In the genomic region with DNA sequence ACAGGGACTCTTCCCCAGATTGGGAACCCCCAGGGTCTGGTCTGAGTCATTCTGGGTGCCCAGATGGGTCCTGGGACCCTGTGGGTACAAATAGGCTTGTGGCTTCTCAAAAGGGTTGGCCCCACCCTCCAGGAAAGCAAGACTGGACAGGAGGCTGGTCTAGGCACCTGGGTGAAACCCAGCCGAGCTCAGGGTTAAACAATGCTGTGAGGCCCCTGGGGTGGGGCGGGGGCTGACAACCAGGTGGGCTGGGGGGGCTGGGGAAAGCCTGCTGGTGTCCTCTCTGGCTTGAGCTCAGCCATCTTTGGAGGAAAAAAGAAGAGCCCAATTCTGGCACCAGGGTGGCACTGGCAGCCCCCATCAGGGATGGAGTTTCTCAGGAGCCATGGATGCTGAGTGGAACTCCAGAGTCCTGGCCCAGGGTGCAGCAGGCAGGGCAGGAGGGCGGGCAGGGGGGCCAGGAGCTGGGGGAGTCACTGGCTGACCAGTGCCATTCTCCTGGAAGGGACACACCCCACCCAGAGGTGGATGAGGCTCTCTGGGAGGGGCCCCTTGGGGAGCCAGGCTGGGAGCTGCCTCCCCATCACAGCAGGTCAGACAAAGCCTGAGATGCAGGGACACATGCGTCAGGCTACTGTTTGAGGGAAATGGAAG, we compare ENCODE assay signal across 2 cellular contexts.
TF ChIP-seq lines count a peak whose summit lies in the region.

No MANE protein-coding gene starts in this region.

TF ChIP-seq in SK-N-SH, 30 proteins besides CTCF, POLR2A, EP300 and RAD21 (continued from another document):
- TF ChIP-seq, protein P1, sequence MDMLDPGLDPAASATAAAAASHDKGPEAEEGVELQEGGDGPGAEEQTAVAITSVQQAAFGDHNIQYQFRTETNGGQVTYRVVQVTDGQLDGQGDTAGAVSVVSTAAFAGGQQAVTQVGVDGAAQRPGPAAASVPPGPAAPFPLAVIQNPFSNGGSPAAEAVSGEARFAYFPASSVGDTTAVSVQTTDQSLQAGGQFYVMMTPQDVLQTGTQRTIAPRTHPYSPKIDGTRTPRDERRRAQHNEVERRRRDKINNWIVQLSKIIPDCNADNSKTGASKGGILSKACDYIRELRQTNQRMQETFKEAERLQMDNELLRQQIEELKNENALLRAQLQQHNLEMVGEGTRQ (IDR thresholded peaks at IDR 0.05; ENCODE audit: borderline replicate concordance, low read depth, low read length), result no peak
- TF ChIP-seq FOXJ3 (CRISPR knock-in tag; IDR thresholded peaks at IDR 0.05), result no peak
- TF ChIP-seq TAF1 (IDR thresholded peaks at IDR 0.05; ENCODE audit: borderline replicate concordance, low read depth, low read length), result no peak
- TF ChIP-seq MEF2A (IDR thresholded peaks at IDR 0.05; ENCODE audit: borderline replicate concordance, low read depth), result no peak
- TF ChIP-seq SMC3 (IDR thresholded peaks at IDR 0.05; ENCODE audit: low read depth, low read length), result no peak
- TF ChIP-seq, protein P2, sequence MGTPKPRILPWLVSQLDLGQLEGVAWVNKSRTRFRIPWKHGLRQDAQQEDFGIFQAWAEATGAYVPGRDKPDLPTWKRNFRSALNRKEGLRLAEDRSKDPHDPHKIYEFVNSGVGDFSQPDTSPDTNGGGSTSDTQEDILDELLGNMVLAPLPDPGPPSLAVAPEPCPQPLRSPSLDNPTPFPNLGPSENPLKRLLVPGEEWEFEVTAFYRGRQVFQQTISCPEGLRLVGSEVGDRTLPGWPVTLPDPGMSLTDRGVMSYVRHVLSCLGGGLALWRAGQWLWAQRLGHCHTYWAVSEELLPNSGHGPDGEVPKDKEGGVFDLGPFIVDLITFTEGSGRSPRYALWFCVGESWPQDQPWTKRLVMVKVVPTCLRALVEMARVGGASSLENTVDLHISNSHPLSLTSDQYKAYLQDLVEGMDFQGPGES (IDR thresholded peaks at IDR 0.05; ENCODE audit: low read depth, low read length), result no peak
- no peak for TF ChIP-seq TEAD4 (IDR thresholded peaks at IDR 0.05; ENCODE audit: borderline replicate concordance, insufficient read depth)
- TF ChIP-seq, protein P3, sequence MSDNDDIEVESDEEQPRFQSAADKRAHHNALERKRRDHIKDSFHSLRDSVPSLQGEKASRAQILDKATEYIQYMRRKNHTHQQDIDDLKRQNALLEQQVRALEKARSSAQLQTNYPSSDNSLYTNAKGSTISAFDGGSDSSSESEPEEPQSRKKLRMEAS (IDR thresholded peaks at IDR 0.05; ENCODE audit: low read depth), result no peak
- TF ChIP-seq JUND (IDR thresholded peaks at IDR 0.05), result no peak
- TF ChIP-seq RXRA (IDR thresholded peaks at IDR 0.05; ENCODE audit: borderline replicate concordance, low read depth), result no peak
- TF ChIP-seq GABPA (IDR thresholded peaks at IDR 0.05; ENCODE audit: low read depth), result no peak
- no peak for TF ChIP-seq EZH2phosphoT487 (IDR thresholded peaks at IDR 0.05; ENCODE audit: borderline replicate concordance, low read depth)
- no peak for TF ChIP-seq GATA2 (CRISPR knock-in tag; IDR thresholded peaks at IDR 0.05)
TF ChIP-seq in SK-N-SH: peak in this region for 0.

TF ChIP-seq in SK-N-SH treated with all-trans-retinoic acid at 6 μM for 48 hours, 23 proteins besides CTCF, POLR2A, EP300 and RAD21 (continued from another document):
- TF ChIP-seq, protein P4, sequence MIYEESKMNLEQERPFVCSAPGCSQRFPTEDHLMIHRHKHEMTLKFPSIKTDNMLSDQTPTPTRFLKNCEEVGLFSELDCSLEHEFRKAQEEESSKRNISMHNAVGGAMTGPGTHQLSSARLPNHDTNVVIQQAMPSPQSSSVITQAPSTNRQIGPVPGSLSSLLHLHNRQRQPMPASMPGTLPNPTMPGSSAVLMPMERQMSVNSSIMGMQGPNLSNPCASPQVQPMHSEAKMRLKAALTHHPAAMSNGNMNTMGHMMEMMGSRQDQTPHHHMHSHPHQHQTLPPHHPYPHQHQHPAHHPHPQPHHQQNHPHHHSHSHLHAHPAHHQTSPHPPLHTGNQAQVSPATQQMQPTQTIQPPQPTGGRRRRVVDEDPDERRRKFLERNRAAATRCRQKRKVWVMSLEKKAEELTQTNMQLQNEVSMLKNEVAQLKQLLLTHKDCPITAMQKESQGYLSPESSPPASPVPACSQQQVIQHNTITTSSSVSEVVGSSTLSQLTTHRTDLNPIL (CRISPR knock-in tag; IDR thresholded peaks at IDR 0.05; ENCODE audit: low read depth), result no peak
- TF ChIP-seq TOX (CRISPR knock-in tag; IDR thresholded peaks at IDR 0.05; ENCODE audit: borderline replicate concordance) (no peak), ZFP30 (CRISPR knock-in tag; IDR thresholded peaks at IDR 0.05) (no peak)
TF ChIP-seq in SK-N-SH treated with all-trans-retinoic acid at 6 μM for 48 hours: peak in this region for 0.
